Comparison of ENCODE assay signal across 8 cellular contexts in genomic region chr7:105487559-105488218, GRCh38. TPM values are rescaled to one million over a fixed set of nuclear protein-coding genes. Genes with fewer than 3 reads are reported as not detected.
DNase-seq lines count a peak whose midpoint lies in the region; ATAC-seq and TF ChIP-seq lines count a peak whose summit lies in the region.

No MANE protein-coding gene starts in this region.

- H3K4me3 ChIP-seq in esophagus squamous epithelium (no peak overlapping the region), neutrophil (ENCODE audit: low read depth in 1 of 2, low read length in 1 of 2) (no peak overlapping the region)

- TF ChIP-seq CTCF in esophagus squamous epithelium (IDR thresholded peaks at IDR 0.05): peak in 3 of 6 experiments; percentile 24 to 36 (median 27)
- peak; percentile 49 for TF ChIP-seq CTCF in neutrophil (IDR thresholded peaks at IDR 0.05)

- in situ Hi-C loops in SK-MEL-5 (cut with HindIII; ENCODE audit: low pct_unique_long_range_greater_than_20kb, low sequenced_read_pairs): no loop called here

- TF ChIP-seq POLR2A in esophagus squamous epithelium (IDR thresholded peaks at IDR 0.05): no peak

- intact Hi-C loops in Right ventricle myocardium superior (cut with DNase I): no loop called here
- intact Hi-C loops in Right ventricle myocardium inferior (cut with DNase I): no loop called here
- intact Hi-C loops in esophagus squamous epithelium (cut with DNase I): no loop called here

- H3K4me1 ChIP-seq in esophagus squamous epithelium: peaks cover 0 to 8% (median 3%) of the 10 kb centered on the region in 3 donors
- peaks cover 8 to 12% of the 10 kb centered on the region in 2 experiments for H3K4me1 ChIP-seq in neutrophil (ENCODE audit: control insufficient read depth in 1 of 2, insufficient read depth in 1 of 2, low read depth in 1 of 2, low read length in 1 of 2)

- WGBS in esophagus squamous epithelium, 2 donors: 65 to 73% methylated on average over 3 to 4 of the region's 4 CpGs

- peak; percentile 43 for ATAC-seq in Right ventricle myocardium superior (ENCODE audit: poor library complexity)
- no peak for ATAC-seq in Right ventricle myocardium inferior
- no peak for ATAC-seq in GM21717 (IDR thresholded peaks at IDR 0.05; ENCODE audit: unreplicated experiment)

- DNase-seq in Right ventricle myocardium superior (no peak), Right ventricle myocardium inferior (ENCODE audit: missing footprints) (no peak), SK-MEL-5 (ENCODE audit: low read depth, low spot score) (peak; percentile 43), esophagus squamous epithelium (lab: John Stamatoyannopoulos, UW) (no peak), activated gamma-delta T cell (lab: John Stamatoyannopoulos, UW) (no peak), NK-92 (lab: John Stamatoyannopoulos, UW; ENCODE audit: unreplicated experiment) (no peak)

- peak overlapping the region; percentile 11 to 65 (median 46) for H3K27ac ChIP-seq in esophagus squamous epithelium
- H3K27ac ChIP-seq in neutrophil: peak overlapping the region; percentile 45

- peaks cover 0 to 39% (median 5%) of the 10 kb centered on the region in 3 donors for H3K36me3 ChIP-seq in esophagus squamous epithelium
- no peaks in the 10 kb centered on the region for H3K36me3 ChIP-seq in neutrophil

- no peaks in the 10 kb centered on the region for H3K27me3 ChIP-seq in esophagus squamous epithelium
- H3K27me3 ChIP-seq in neutrophil: no peaks in the 10 kb centered on the region

- H3K9me3 ChIP-seq in esophagus squamous epithelium (no peaks in the 10 kb centered on the region), neutrophil (no peaks in the 10 kb centered on the region)

RNA-seq across cellular contexts. Expression of gene PUS7, which starts 34.4 kb away (rescaled TPM):
- total RNA-seq in Right ventricle myocardium superior: 5.2 TPM
- total RNA-seq in Right ventricle myocardium inferior: 4.5 TPM
- total RNA-seq in SK-MEL-5 (2014; rRNA removed; shearing (Covaris generic)): 44.9 and 52.1 TPM in 2 replicates
- 29.4 and 41.1 TPM in 2 replicates for polyA plus RNA-seq in SK-MEL-5 (2015; cell fraction: cytosol; rRNA removed)
- 51.6 and 80.6 TPM in 2 replicates for polyA plus RNA-seq in SK-MEL-5 (2015; cell fraction: nucleus; rRNA removed)
- 10 to 100 TPM in 3 of 4 donors, 1 to 10 TPM in 1; 9.6 to 33.0 (median 23.1) TPM for total RNA-seq in esophagus squamous epithelium

RNA-seq across cellular contexts. Expression of gene RINT1, which starts 44.3 kb away (rescaled TPM):
- total RNA-seq in Right ventricle myocardium superior (12.4 TPM), Right ventricle myocardium inferior (13.3 TPM), esophagus squamous epithelium (10 to 100 TPM in 3 of 4 donors, 1 to 10 TPM in 1; 7.8 to 17.1 (median 16.1) TPM)
- total RNA-seq in SK-MEL-5 (2014; rRNA removed; shearing (Covaris generic)): 9.9 and 10.8 TPM in 2 replicates
- polyA plus RNA-seq in SK-MEL-5 (2015; cell fraction: cytosol; rRNA removed): 18.7 and 24.5 TPM in 2 replicates
- polyA plus RNA-seq in SK-MEL-5 (2015; cell fraction: nucleus; rRNA removed): 74.8 and 78.9 TPM in 2 replicates
